In genomic region chr11:115279831-115280761, GRCh38 we compare ENCODE assay signal across 1 cellular context.
TF ChIP-seq lines count a peak whose summit lies in the region.

No MANE protein-coding gene starts in this region.

TF ChIP-seq in HEK293, 187 proteins besides CTCF, POLR2A, EP300 and RAD21 (continued from another document):
- peak; percentile 38; the same call in 1 of the 2 replicates for TF ChIP-seq PRDM6 (tag by site-specific recombination; IDR thresholded peaks at IDR 0.05)
